8 cellular contexts compared by ENCODE assay signal in genomic region chr22:31661851-31662667, GRCh38. TPM values are rescaled to one million over a fixed set of nuclear protein-coding genes. Genes with fewer than 3 reads are reported as not detected.
A peak's percentile ranks its signal among the peaks of the same experiment; 100 is the strongest.
DNase-seq lines count a peak whose midpoint lies in the region; TF ChIP-seq lines count a peak whose summit lies in the region.

Gene PISD (minus strand): TSS chr22:31662215. CDS start chr22:31662208, 7 bp downstream.

- no peaks in the 10 kb centered on the region for H3K36me3 ChIP-seq in Loucy (ENCODE audit: insufficient read depth, low read length)

- TF ChIP-seq CTCF in Loucy (conservative IDR thresholded peaks at IDR 0.05; ENCODE audit: low read length): no peak
- TF ChIP-seq CTCF in fibroblast of pulmonary artery (IDR thresholded peaks at IDR 0.05; ENCODE audit: low read length, missing control alignments): no peak
- TF ChIP-seq CTCF in nephron (IDR thresholded peaks at IDR 0.05; ENCODE audit: unreplicated experiment in 3 of 3): no peak

- peaks cover 44% of the 10 kb centered on the region for H3K79me2 ChIP-seq in Loucy (ENCODE audit: insufficient read depth, low read length)

- no peaks in the 10 kb centered on the region for H3K9me3 Mint-ChIP-seq in nephron
- H3K9me3 Mint-ChIP-seq in stimulated activated naive CD8-positive, alpha-beta T cell treated with anti-CD3 and anti-CD28 coated beads, Interleukin-15, Interleukin-2, amounts not matched to agents 100 ng/mL and 50 ng/mL, for 24 hours: no peaks in the 10 kb centered on the region

- peak; percentile 92 for DNase-seq in EH (ENCODE audit: low read depth)
- peak; percentile 90 for DNase-seq in H4 (ENCODE audit: low spot score)
- DNase-seq in activated effector memory CD4-positive, alpha-beta T cell treated with Interleukin-2 at 50 U/mL for 16 hours: peak; percentile 95
- peak; percentile 95 for DNase-seq in fibroblast of pulmonary artery (ENCODE audit: low read depth)

- peak within 1 kb of the TSS; percentile 71 for H3K9ac ChIP-seq in Loucy (ENCODE audit: low read depth, low read length, poor library complexity, severe bottlenecking)

- no peaks in the 10 kb centered on the region for H3K9me3 ChIP-seq in Loucy (ENCODE audit: insufficient read depth, low read depth, low read length)

- no peaks in the 10 kb centered on the region for H3K27me3 Mint-ChIP-seq in nephron (ENCODE audit: low read depth)
- H3K27me3 Mint-ChIP-seq in stimulated activated naive CD8-positive, alpha-beta T cell treated with anti-CD3 and anti-CD28 coated beads, Interleukin-15, Interleukin-2, amounts not matched to agents 100 ng/mL and 50 ng/mL, for 24 hours: no peaks in the 10 kb centered on the region

- H3K36me3 Mint-ChIP-seq in nephron (ENCODE audit: low read depth): no peaks in the 10 kb centered on the region
- H3K36me3 Mint-ChIP-seq in stimulated activated naive CD8-positive, alpha-beta T cell treated with anti-CD3 and anti-CD28 coated beads, Interleukin-15, Interleukin-2, amounts not matched to agents 100 ng/mL and 50 ng/mL, for 24 hours (ENCODE audit: low read depth): no peaks in the 10 kb centered on the region

- peak within 1 kb of the TSS; percentile 94 for H2AFZ ChIP-seq in Loucy (ENCODE audit: low read length)

- peaks cover 2% of the 10 kb centered on the region for H4K20me1 ChIP-seq in Loucy (ENCODE audit: insufficient read depth, low read length, poor library complexity, severe bottlenecking)

- no peaks in the 10 kb centered on the region for H3K9me2 ChIP-seq in Loucy (replicated peaks; ENCODE audit: low read depth, low read length)

- H3F3A ChIP-seq in Loucy (ENCODE audit: low read depth): no peaks in the 10 kb centered on the region

- H3K4me1 Mint-ChIP-seq in nephron: peaks cover 18% of the 10 kb centered on the region
- peaks cover 38% of the 10 kb centered on the region for H3K4me1 Mint-ChIP-seq in stimulated activated naive CD8-positive, alpha-beta T cell treated with anti-CD3 and anti-CD28 coated beads, Interleukin-15, Interleukin-2, amounts not matched to agents 100 ng/mL and 50 ng/mL, for 24 hours (ENCODE audit: low read depth)

- peak; percentile 95 for TF ChIP-seq POLR2A in Raji (IDR thresholded peaks at IDR 0.05; ENCODE audit: insufficient read depth, low read depth, low read length)

- peaks cover 9% of the 10 kb centered on the region for H3K4me1 ChIP-seq in Loucy (ENCODE audit: insufficient read depth, low read length, poor library complexity, severe bottlenecking)

- H3K4me3 ChIP-seq in Loucy (ENCODE audit: low read length, poor library complexity, severe bottlenecking): peak within 1 kb of the TSS; percentile 99
- peak within 1 kb of the TSS; percentile 72 for H3K4me3 ChIP-seq in fibroblast of pulmonary artery (replicated peaks; ENCODE audit: low read depth, low read length)

- H3K27me3 ChIP-seq in Loucy (ENCODE audit: insufficient read depth, low read length, poor library complexity, severe bottlenecking): no peaks in the 10 kb centered on the region

- peak within 1 kb of the TSS; percentile 78 for H3K4me2 ChIP-seq in Loucy (ENCODE audit: low read depth, low read length, poor library complexity, severe bottlenecking)

- H3K27ac Mint-ChIP-seq in nephron: peak within 1 kb of the TSS; percentile 89 to 98 (median 94)
- H3K27ac Mint-ChIP-seq in stimulated activated naive CD8-positive, alpha-beta T cell treated with anti-CD3 and anti-CD28 coated beads, Interleukin-15, Interleukin-2, amounts not matched to agents 100 ng/mL and 50 ng/mL, for 24 hours: peak within 1 kb of the TSS; percentile 92

- H3K4me3 Mint-ChIP-seq in nephron: peak within 1 kb of the TSS; percentile 98 to 99 (median 99)
- H3K4me3 Mint-ChIP-seq in stimulated activated naive CD8-positive, alpha-beta T cell treated with anti-CD3 and anti-CD28 coated beads, Interleukin-15, Interleukin-2, amounts not matched to agents 100 ng/mL and 50 ng/mL, for 24 hours: peak within 1 kb of the TSS; percentile 100

RNA-seq across cellular contexts. Expression of gene PISD, which starts in this region (rescaled TPM):
- total RNA-seq in H4 (2014; rRNA removed; shearing (Covaris generic)): 17.6 and 18.8 TPM in 2 replicates

Comparison
In these comparisons a context has a peak if more than half of its experiments do, and no peak if none do; other contexts are left out.
1. Peak in every context shown above with its lines: DNase-seq and H3K4me3 ChIP-seq.